20 cellular contexts compared by ENCODE assay signal in genomic region chr2:168565512-168565911, GRCh38.
A peak's percentile ranks its signal among the peaks of the same experiment; 100 is the strongest.
DNase-seq lines count a peak whose midpoint lies in the region; FAIRE-seq and TF ChIP-seq lines count a peak whose summit lies in the region.
"Had no signal": no experiment of that assay in that cellular context is flagged by ENCODE, and none has a peak within 500 bp of the region (broad histone marks: within the 10 kb centered on the region; RNA-seq: fewer than 3 reads in every experiment).

No MANE protein-coding gene starts in this region.

- H3K9me3 Mint-ChIP-seq in endothelial cell (ENCODE audit: unreplicated experiment): no peaks in the 10 kb centered on the region
- H3K9me3 Mint-ChIP-seq: CD8-positive, alpha-beta T cell had no signal

- peaks cover 17% of the 10 kb centered on the region for H3K36me3 Mint-ChIP-seq in endothelial cell (ENCODE audit: low read depth, unreplicated experiment)

- H3K4me3 Mint-ChIP-seq in endothelial cell (ENCODE audit: unreplicated experiment): no peak overlapping the region
- H3K4me3 Mint-ChIP-seq: CD8-positive, alpha-beta T cell had no signal

- peaks cover 3% of the 10 kb centered on the region for H3K36me3 ChIP-seq in smooth muscle cell (ENCODE audit: low read depth)
- peaks cover 0 to 2% of the 10 kb centered on the region in 2 donors for H3K36me3 ChIP-seq in small intestine (ENCODE audit: control insufficient read depth in 2 of 2, insufficient read depth in 2 of 2, low read length in 2 of 2)

- H3K27ac ChIP-seq in smooth muscle cell (ENCODE audit: low read depth) (peak overlapping the region; percentile 43), small intestine (ENCODE audit: low read depth in 1 of 2, low read length in 1 of 2) (no peak overlapping the region)
- H3K27ac ChIP-seq: 22Rv1, SJSA1 had no signal

- H3F3A ChIP-seq in smooth muscle cell (ENCODE audit: low read depth): no peaks in the 10 kb centered on the region

- H3K9me3 ChIP-seq in smooth muscle cell (replicated peaks; ENCODE audit: low read depth) (no peaks in the 10 kb centered on the region), small intestine (ENCODE audit: control insufficient read depth, low read depth) (no peaks in the 10 kb centered on the region)
- H3K9me3 ChIP-seq: MG63 had no signal

- DNase-seq in DMS 273 (lab: John Stamatoyannopoulos, UW; ENCODE audit: unreplicated experiment): peak; percentile 45
- no peak for DNase-seq in DMS 273 treated with DMSO at 0.1 percent for 48 hours (lab: John Stamatoyannopoulos, UW)
- DNase-seq in NCI-H526 treated with DMSO at 0.1 percent for 48 hours (lab: John Stamatoyannopoulos, UW): peak; percentile 38
- DNase-seq in endothelial cell (ENCODE audit: low spot score): no peak
- no peak for DNase-seq in smooth muscle cell (lab: John Stamatoyannopoulos, UW; ENCODE audit: unreplicated experiment)
- DNase-seq in SKM-1 (lab: John Stamatoyannopoulos, UW; ENCODE audit: unreplicated experiment): no peak
- no peak for DNase-seq in activated naive CD4-positive, alpha-beta T cell treated with anti-CD3 and anti-CD28 coated beads, Interleukin-2, amount 50 U/mL, for 16 hours
- DNase-seq in small intestine: no peak
- DNase-seq: CD8-positive, alpha-beta T cell; GDM1; GOT3; Kasumi-1; MG63; NCI-H1417 treated with DMSO at 0.1 percent for 48 hours; NCI-H1930; NCI-H524 had no signal

- no peak for TF ChIP-seq CTCF in endothelial cell (IDR thresholded peaks at IDR 0.05; ENCODE audit: unreplicated experiment)
- no peak for TF ChIP-seq CTCF in smooth muscle cell (IDR thresholded peaks at IDR 0.05; ENCODE audit: borderline replicate concordance, insufficient read depth, poor library complexity, severe bottlenecking)

- no peaks in the 10 kb centered on the region for H3K27me3 ChIP-seq in smooth muscle cell (ENCODE audit: low read depth)
- no peaks in the 10 kb centered on the region for H3K27me3 ChIP-seq in small intestine (ENCODE audit: control insufficient read depth in 2 of 2, insufficient read depth in 2 of 2, low read length in 2 of 2)
- H3K27me3 ChIP-seq: MG63, SJSA1 had no signal

- H3K27me3 Mint-ChIP-seq in endothelial cell (ENCODE audit: unreplicated experiment): no peaks in the 10 kb centered on the region

- H3K4me1 ChIP-seq in smooth muscle cell (ENCODE audit: low read depth): no peaks in the 10 kb centered on the region
- no peaks in the 10 kb centered on the region for H3K4me1 ChIP-seq in small intestine (ENCODE audit: control insufficient read depth in 2 of 2, insufficient read depth in 1 of 2, low read depth in 1 of 2, low read length in 1 of 2)
- H3K4me1 ChIP-seq: SJSA1 had no signal

- H3K4me1 Mint-ChIP-seq in endothelial cell (ENCODE audit: unreplicated experiment): peaks cover 64% of the 10 kb centered on the region

- no peak overlapping the region for H3K9ac ChIP-seq in smooth muscle cell (ENCODE audit: low read depth)

- peak overlapping the region; percentile 72 for H3K27ac Mint-ChIP-seq in endothelial cell (ENCODE audit: unreplicated experiment)

- FAIRE-seq in small intestine (lab: Jason Lieb, UNC): no peak
- FAIRE-seq: GM18507, RCC 7860 had no signal

- H3K4me3 ChIP-seq in smooth muscle cell: no peak overlapping the region
- no peak overlapping the region for H3K4me3 ChIP-seq in small intestine (ENCODE audit: low read depth in 1 of 2, low read length in 2 of 2)
- H3K4me3 ChIP-seq: MG63, SJSA1 had no signal

- 92% methylated on average over 2 of the region's 2 CpGs for WGBS in smooth muscle cell (ENCODE audit: low lambda C conversion rate)
- WGBS in small intestine, 3 donors: 89 to 92% (median 90%) methylated on average over 2 of the region's 2 CpGs

- no peak overlapping the region for H3K4me2 ChIP-seq in smooth muscle cell

- peaks cover 19% of the 10 kb centered on the region for H4K20me1 ChIP-seq in smooth muscle cell (ENCODE audit: low read depth)

- peaks cover 5% of the 10 kb centered on the region for H3K79me2 ChIP-seq in smooth muscle cell (ENCODE audit: low read depth)

- H2AFZ ChIP-seq in smooth muscle cell (ENCODE audit: low read depth): no peak overlapping the region

Comparison
In these comparisons a context has a peak if more than half of its experiments do, and no peak if none do; other contexts are left out.
1. DNase-seq: peak in DMS 273 (single experiment) and NCI-H526 treated with DMSO at 0.1 percent for 48 hours (single experiment); none in DMS 273 treated with DMSO at 0.1 percent for 48 hours (single experiment), endothelial cell (single experiment), smooth muscle cell (single experiment), SKM-1 (single experiment), activated naive CD4-positive, alpha-beta T cell treated with anti-CD3 and anti-CD28 coated beads, Interleukin-2, amount 50 U/mL, for 16 hours (single experiment) and small intestine (single experiment).